Comparison of ENCODE assay signal across 8 cellular contexts in genomic region chr19:3500429-3501101, GRCh38.
A peak's percentile ranks its signal among the peaks of the same experiment; 100 is the strongest.
DNase-seq lines count a peak whose midpoint lies in the region; ATAC-seq and TF ChIP-seq lines count a peak whose summit lies in the region.

A gene with protein sequence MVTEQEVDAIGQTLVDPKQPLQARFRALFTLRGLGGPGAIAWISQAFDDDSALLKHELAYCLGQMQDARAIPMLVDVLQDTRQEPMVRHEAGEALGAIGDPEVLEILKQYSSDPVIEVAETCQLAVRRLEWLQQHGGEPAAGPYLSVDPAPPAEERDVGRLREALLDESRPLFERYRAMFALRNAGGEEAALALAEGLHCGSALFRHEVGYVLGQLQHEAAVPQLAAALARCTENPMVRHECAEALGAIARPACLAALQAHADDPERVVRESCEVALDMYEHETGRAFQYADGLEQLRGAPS (minus strand): TSS chr19:3500674. CDS start chr19:3496814, 3,860 bp downstream.

- DNase-seq in AG09309 (ENCODE audit: low read depth), result peak; percentile 84
- DNase-seq in NCI-H446 treated with DMSO at 0.1 percent for 48 hours (lab: John Stamatoyannopoulos, UW), result peak; percentile 93
- DNase-seq in cerebellar cortex (ENCODE audit: low spot score), result peak; percentile 98
- DNase-seq in islet precursor cell, result peak; percentile 97
- peak; percentile 93 to 96 (median 95) for DNase-seq in stimulated activated CD4-positive, alpha-beta T cell treated with anti-CD3 and anti-CD28 coated beads, Interleukin-12 subunit alpha, Interleukin-12 subunit beta, amount 100 ng/mL, for 48 hours (ENCODE audit: low read depth in 2 of 3, low spot score in 1 of 3)

- peak within 1 kb of the TSS; percentile 86 for H3K4me3 ChIP-seq in AG09309 (ENCODE audit: control insufficient read depth, low read depth, low read length)

- no peak for TF ChIP-seq CTCF in AG09309 (IDR thresholded peaks at IDR 0.05; ENCODE audit: control insufficient read depth, insufficient read depth, low read depth, low read length, missing control alignments)

- ATAC-seq in GM19025 (IDR thresholded peaks at IDR 0.05; ENCODE audit: low read depth, unreplicated experiment) (peak; percentile 82), HG03342 (IDR thresholded peaks at IDR 0.05; ENCODE audit: unreplicated experiment) (peak; percentile 74)
- peak; percentile 90 to 92 for ATAC-seq in activated CD4-positive, CD25-positive, alpha-beta regulatory T cell treated with anti-CD3 and anti-CD28 coated beads, Interleukin-2, amount 50 U/mL, for 24 hours

Comparison
In these comparisons a context has a peak if more than half of its experiments do, and no peak if none do; other contexts are left out.
1. Peak in every context shown above with its lines: DNase-seq, ATAC-seq and H3K4me3 ChIP-seq.